Comparison of ENCODE assay signal across 9 cellular contexts in the genomic region with DNA sequence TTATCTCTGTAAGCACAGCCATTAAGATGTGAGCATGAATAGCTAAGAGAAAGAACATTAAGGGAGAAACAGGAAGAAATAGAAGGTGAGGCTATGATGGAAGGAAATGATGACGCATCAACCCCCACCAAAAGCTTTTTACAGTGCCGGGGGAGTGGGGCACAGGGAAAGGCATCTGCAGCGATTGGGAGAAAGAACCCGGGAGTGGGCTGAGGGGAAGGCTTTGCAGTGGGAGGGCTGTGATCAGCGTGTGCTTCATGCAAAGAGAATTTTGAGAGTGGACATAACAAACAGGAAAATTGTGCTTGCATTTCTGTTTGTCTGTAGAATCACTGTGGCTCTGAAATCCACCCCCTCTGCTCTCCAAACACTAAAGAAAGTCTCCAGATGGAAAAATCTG.
DNase-seq lines count a peak whose midpoint lies in the region; TF ChIP-seq lines count a peak whose summit lies in the region.
"Had no signal": no experiment of that assay in that cellular context is flagged by ENCODE, and none has a peak within 500 bp of the region (broad histone marks: within the 10 kb centered on the region; RNA-seq: fewer than 3 reads in every experiment).

No MANE protein-coding gene starts in this region.

- no peaks in the 10 kb centered on the region for H3K9me3 ChIP-seq in transverse colon

- WGBS in transverse colon (ENCODE audit: low coverage in 1 of 2), 2 donors = 47 to 64% methylated on average over 5 of the region's 5 CpGs

- peaks cover 70% of the 10 kb centered on the region for H3K4me1 Mint-ChIP-seq in HFFc6 (ENCODE audit: low read depth)

- in situ Hi-C loops in brain microvascular endothelial cell (cut with HindIII; ENCODE audit: low pct_ligation_motif_present, low sequenced_read_pairs) (no loop called here), transverse colon (cut with MboI; ENCODE audit: low pct_ligation_motif_present in 1 of 4, low pct_unique_long_range_greater_than_20kb in 1 of 4, low sequenced_read_pairs in 3 of 4) (loop anchor here in 1 of 4 donors (25.0 kb wide), 1 partner anchor 200 kb away; no protein-coding TSS in a partner anchor)

- DNase-seq in HFFc6 (peak; percentile 57), brain microvascular endothelial cell (peak; percentile 74), iris pigment epithelial cell (ENCODE audit: low read depth) (peak; percentile 68), transverse colon (no peak), middle frontal gyrus (ENCODE audit: extremely low spot score, low spot score) (no peak), NCI-H2029 treated with DMSO at 0.1 percent for 48 hours (lab: John Stamatoyannopoulos, UW) (no peak)
- no peak for DNase-seq in activated CD4-positive, CD25-positive, alpha-beta regulatory T cell (lab: John Stamatoyannopoulos, UW)
- DNase-seq: left cardiac atrium, NCI-H345 had no signal

- no peak overlapping the region for H3K4me3 ChIP-seq in brain microvascular endothelial cell (ENCODE audit: low read depth, low read length)
- no peak overlapping the region for H3K4me3 ChIP-seq in transverse colon

- TF ChIP-seq POLR2A in transverse colon (IDR thresholded peaks at IDR 0.05) = no peak

- H3K36me3 ChIP-seq in brain microvascular endothelial cell (replicated peaks) = no peaks in the 10 kb centered on the region
- no peaks in the 10 kb centered on the region for H3K36me3 ChIP-seq in transverse colon

- H3K27me3 Mint-ChIP-seq in HFFc6 (ENCODE audit: insufficient read depth) = peaks cover 2% of the 10 kb centered on the region; the same call in 1 of the 2 replicates

- H3K4me3 Mint-ChIP-seq in HFFc6 = peak overlapping the region; percentile 72

- H3K9me3 Mint-ChIP-seq in HFFc6 = no peaks in the 10 kb centered on the region

- H3K36me3 Mint-ChIP-seq in HFFc6 (ENCODE audit: low read depth) = peaks cover 16% of the 10 kb centered on the region

- peak overlapping the region; percentile 95 for H3K27ac Mint-ChIP-seq in HFFc6

- intact Hi-C loops in transverse colon (cut with DNase I; ENCODE audit: low total_unique reads) = no loop called here

- TF ChIP-seq EP300 in transverse colon (IDR thresholded peaks at IDR 0.05; ENCODE audit: low read depth) = no peak

- H3K27ac ChIP-seq in brain microvascular endothelial cell (peak overlapping the region; percentile 72), transverse colon (peak overlapping the region; percentile 14 to 82 (median 38))

- TF ChIP-seq CTCF in HFFc6 (IDR thresholded peaks at IDR 0.05) (no peak), brain microvascular endothelial cell (IDR thresholded peaks at IDR 0.05; ENCODE audit: low read depth, low read length, missing control alignments) (no peak), transverse colon (IDR thresholded peaks at IDR 0.05) (no peak)

- H3K27me3 ChIP-seq in brain microvascular endothelial cell (replicated peaks) = no peaks in the 10 kb centered on the region
- peaks cover 12% of the 10 kb centered on the region for H3K27me3 ChIP-seq in transverse colon

- peaks cover 5 to 30% (median 8%) of the 10 kb centered on the region in 4 donors for H3K4me1 ChIP-seq in transverse colon

Comparison
In these comparisons a context has a peak if more than half of its experiments do, and no peak if none do; other contexts are left out.
1. DNase-seq: peak in HFFc6 (single experiment), brain microvascular endothelial cell (single experiment) and iris pigment epithelial cell (single experiment); none in transverse colon (single experiment), middle frontal gyrus (single experiment), NCI-H2029 treated with DMSO at 0.1 percent for 48 hours (single experiment) and activated CD4-positive, CD25-positive, alpha-beta regulatory T cell (0 of 4).